Comparison of ENCODE assay signal across 1 cellular context in genomic region chr3:167733961-167734497, GRCh38.
TF ChIP-seq lines count a peak whose summit lies in the region.

No MANE protein-coding gene starts in this region.

TF ChIP-seq in endothelial cell of umbilical vein, 7 proteins besides CTCF, POLR2A, EP300 and RAD21:
- TF ChIP-seq JUN (IDR thresholded peaks at IDR 0.05; ENCODE audit: borderline replicate concordance, insufficient read depth, insufficient read length, low read depth) (no peak), POLR2AphosphoS5 (IDR thresholded peaks at IDR 0.05; ENCODE audit: insufficient read depth, low read depth, low read length) (no peak), EZH2 (IDR thresholded peaks at IDR 0.05; ENCODE audit: borderline replicate concordance, low read depth, low read length, severe bottlenecking) (no peak), MYC (IDR thresholded peaks at IDR 0.05; ENCODE audit: low read depth, low read length) (no peak), GATA2 (IDR thresholded peaks at IDR 0.05; ENCODE audit: insufficient read depth, insufficient read length, low read depth, low read length) (no peak), MAX (IDR thresholded peaks at IDR 0.05; ENCODE audit: insufficient read depth, insufficient read length) (no peak), FOS (IDR thresholded peaks at IDR 0.05; ENCODE audit: borderline replicate concordance, insufficient read depth, low read length) (no peak)
